13 cellular contexts compared by ENCODE assay signal in genomic region chr2:7994397-7994951, GRCh38.
DNase-seq lines count a peak whose midpoint lies in the region; ATAC-seq and TF ChIP-seq lines count a peak whose summit lies in the region.
"Had no signal": no experiment of that assay in that cellular context is flagged by ENCODE, and none has a peak within 500 bp of the region (broad histone marks: within the 10 kb centered on the region; RNA-seq: fewer than 3 reads in every experiment).

No MANE protein-coding gene starts in this region.

- CTCF ChIA-PET in activated CD4-positive, alpha-beta memory T cell treated with anti-CD3 and anti-CD28 coated beads, Interleukin-2, amount 10 ng/mL, durations not matched to agents 7 days and 5 days (lab: Charles Lee) = no interaction called here

- peak; percentile 53 to 80 for DNase-seq in NCI-H2081 (lab: John Stamatoyannopoulos, UW)
- no peak for DNase-seq in NCI-H2081 treated with DMSO at 0.1 percent for 48 hours (lab: John Stamatoyannopoulos, UW)
- DNase-seq in NCI-H510A treated with DMSO at 0.1 percent for 48 hours (lab: John Stamatoyannopoulos, UW) = peak; percentile 85
- DNase-seq in fibroblast of the aortic adventitia (ENCODE audit: low read depth) = peak; percentile 21
- DNase-seq in testis = peak; percentile 27
- DNase-seq in activated naive CD4-positive, alpha-beta T cell (lab: John Stamatoyannopoulos, UW) = no peak
- DNase-seq in activated CD4-positive, alpha-beta memory T cell treated with anti-CD3 and anti-CD28 coated beads, Interleukin-2, amount 10 ng/mL, durations not matched to agents 7 days and 5 days = no peak
- DNase-seq: activated naive CD8-positive, alpha-beta T cell treated with anti-CD3 and anti-CD28 coated beads, Interleukin-2, amount 10 ng/mL, durations not matched to agents 7 days and 5 days; NK-92 treated with Interleukin-12 subunit alpha and Interleukin-12 subunit beta, amount 100 ng/mL, for 24 hours; spleen had no signal

- H3K36me3 ChIP-seq in testis (ENCODE audit: low read depth, missing control alignments) = no peaks in the 10 kb centered on the region
- H3K36me3 ChIP-seq: neutrophil, spleen, suprapubic skin had no signal

- POLR2A ChIA-PET in activated CD4-positive, alpha-beta memory T cell treated with anti-CD3 and anti-CD28 coated beads, Interleukin-2, amount 10 ng/mL, durations not matched to agents 7 days and 5 days (lab: Charles Lee) = no interaction called here

- H3K4me3 ChIP-seq in fibroblast of the aortic adventitia (ENCODE audit: low read depth, low read length) (no peak overlapping the region), testis (no peak overlapping the region)
- H3K4me3 ChIP-seq: spleen, suprapubic skin had no signal

- H3K4me1 Mint-ChIP-seq in activated CD4-positive, alpha-beta memory T cell treated with anti-CD3 and anti-CD28 coated beads, Interleukin-2, amount 10 ng/mL, durations not matched to agents 7 days and 5 days = peaks cover 21% of the 10 kb centered on the region

- H3K9me3 ChIP-seq in testis = no peaks in the 10 kb centered on the region
- H3K9me3 ChIP-seq: neutrophil, spleen, suprapubic skin had no signal

- H3K4me1 ChIP-seq in testis = peaks cover 4% of the 10 kb centered on the region
- H3K4me1 ChIP-seq: spleen, suprapubic skin had no signal

- H3K36me3 Mint-ChIP-seq in activated CD4-positive, alpha-beta memory T cell treated with anti-CD3 and anti-CD28 coated beads, Interleukin-2, amount 10 ng/mL, durations not matched to agents 7 days and 5 days (ENCODE audit: low read depth) = no peaks in the 10 kb centered on the region

- intact Hi-C loops in testis (cut with DNase I; ENCODE audit: low total_unique reads) = no loop called here

- no peak for ATAC-seq in GM19023 (IDR thresholded peaks at IDR 0.05; ENCODE audit: unreplicated experiment)

- no peaks in the 10 kb centered on the region for H3K9me3 Mint-ChIP-seq in activated CD4-positive, alpha-beta memory T cell treated with anti-CD3 and anti-CD28 coated beads, Interleukin-2, amount 10 ng/mL, durations not matched to agents 7 days and 5 days
- H3K9me3 Mint-ChIP-seq: activated naive CD8-positive, alpha-beta T cell treated with anti-CD3 and anti-CD28 coated beads, Interleukin-2, amount 10 ng/mL, durations not matched to agents 7 days and 5 days had no signal

- H3K4me3 Mint-ChIP-seq in activated CD4-positive, alpha-beta memory T cell treated with anti-CD3 and anti-CD28 coated beads, Interleukin-2, amount 10 ng/mL, durations not matched to agents 7 days and 5 days = no peak overlapping the region
- H3K4me3 Mint-ChIP-seq: activated naive CD8-positive, alpha-beta T cell treated with anti-CD3 and anti-CD28 coated beads, Interleukin-2, amount 10 ng/mL, durations not matched to agents 7 days and 5 days had no signal

- no peak for TF ChIP-seq CTCF in fibroblast of the aortic adventitia (IDR thresholded peaks at IDR 0.05; ENCODE audit: insufficient read depth, low read length)
- TF ChIP-seq CTCF in testis (IDR thresholded peaks at IDR 0.05) = no peak

- H3K27me3 Mint-ChIP-seq in activated CD4-positive, alpha-beta memory T cell treated with anti-CD3 and anti-CD28 coated beads, Interleukin-2, amount 10 ng/mL, durations not matched to agents 7 days and 5 days = no peaks in the 10 kb centered on the region

- H3K27ac ChIP-seq in testis = no peak overlapping the region
- H3K27ac ChIP-seq: neutrophil, spleen, suprapubic skin had no signal

- H3K27ac Mint-ChIP-seq in activated CD4-positive, alpha-beta memory T cell treated with anti-CD3 and anti-CD28 coated beads, Interleukin-2, amount 10 ng/mL, durations not matched to agents 7 days and 5 days = no peak overlapping the region
- H3K27ac Mint-ChIP-seq: activated naive CD8-positive, alpha-beta T cell treated with anti-CD3 and anti-CD28 coated beads, Interleukin-2, amount 10 ng/mL, durations not matched to agents 7 days and 5 days had no signal

- no peak for TF ChIP-seq POLR2A in testis (IDR thresholded peaks at IDR 0.05)

- H3K27me3 ChIP-seq in testis = no peaks in the 10 kb centered on the region
- H3K27me3 ChIP-seq: neutrophil, spleen, suprapubic skin had no signal

- WGBS in testis, 2 donors = 17 to 25% methylated on average over 1 to 6 of the region's 6 CpGs

Comparison
In these comparisons a context has a peak if more than half of its experiments do, and no peak if none do; other contexts are left out.
1. DNase-seq: peak in NCI-H2081 (2 of 2), NCI-H510A treated with DMSO at 0.1 percent for 48 hours (single experiment), fibroblast of the aortic adventitia (single experiment) and testis (single experiment); none in NCI-H2081 treated with DMSO at 0.1 percent for 48 hours (single experiment), activated naive CD4-positive, alpha-beta T cell (0 of 4) and activated CD4-positive, alpha-beta memory T cell treated with anti-CD3 and anti-CD28 coated beads, Interleukin-2, amount 10 ng/mL, durations not matched to agents 7 days and 5 days (single experiment).